Comparison of ENCODE assay signal across 8 cellular contexts in genomic region chr7:140062118-140062527, GRCh38. TPM values are rescaled to one million over a fixed set of nuclear protein-coding genes. Genes with fewer than 3 reads are reported as not detected.
DNase-seq lines count a peak whose midpoint lies in the region; ATAC-seq and TF ChIP-seq lines count a peak whose summit lies in the region.

No MANE protein-coding gene starts in this region.

- WGBS in right lobe of liver (ENCODE audit: insufficient coverage, low coverage, low lambda C conversion rate, missing lambda C conversion rate): 0% methylated on average over 8 of the region's 32 CpGs

- TF ChIP-seq CTCF in brain (conservative IDR thresholded peaks at IDR 0.05): no peak
- no peak for TF ChIP-seq CTCF in right lobe of liver (IDR thresholded peaks at IDR 0.05)

- H3K36me3 ChIP-seq in right lobe of liver: peaks cover 0 to 2% (median 0%) of the 10 kb centered on the region in 4 donors

- H3K4me3 Mint-ChIP-seq in T-cell: peak overlapping the region; percentile 87 to 93 (median 91)
- H3K4me3 Mint-ChIP-seq in brain: peak overlapping the region; percentile 77 to 83 (median 79)

- H3K4me1 ChIP-seq in right lobe of liver: peaks cover 0 to 30% (median 13%) of the 10 kb centered on the region in 4 donors

- DNase-seq in NCI-H2107 treated with DMSO at 0.1 percent for 48 hours (lab: John Stamatoyannopoulos, UW; ENCODE audit: unreplicated experiment): peak; percentile 12
- DNase-seq in NCI-H2107 (lab: John Stamatoyannopoulos, UW): no peak
- peak in 30 of 34 experiments; percentile 23 to 67 (median 54) for DNase-seq in T-cell
- DNase-seq in right lobe of liver: peak in 1 of 3 donors; percentile 52
- DNase-seq in stimulated activated CD8-positive, alpha-beta memory T cell treated with anti-CD3 and anti-CD28 coated beads, Interleukin-4, amount 100 ng/mL, for 24 hours (ENCODE audit: low read depth): peak; percentile 27
- DNase-seq in posterior cingulate gyrus: no peak

- intact Hi-C loops in right lobe of liver (cut with DNase I): loop anchor here in 1 of 2 donors (10.0 kb wide), 1 partner anchor 113 kb away; the partner anchor contains the start of gene KDM7A
- intact Hi-C loops in posterior cingulate gyrus (cut with DNase I): no loop called here

- peak; percentile 26 for ATAC-seq in HG03097 (IDR thresholded peaks at IDR 0.05; ENCODE audit: low FRiP score, unreplicated experiment)
- peak; percentile 34 to 62 (median 38) for ATAC-seq in T-cell (replicated peaks in 1 of 4)
- peak in 3 of 4 donors; percentile 4 to 8 (median 7) for ATAC-seq in right lobe of liver

- POLR2A ChIA-PET in T-cell (lab: Charles Lee): interaction anchor here in 1 of 2 donors (0.6 kb wide), 1 partner anchor 12 kb away, joined by 5 read pairs; no protein-coding TSS in a partner anchor

- peak overlapping the region; percentile 63 to 80 (median 76) for H3K4me3 ChIP-seq in right lobe of liver

- no peaks in the 10 kb centered on the region for H3K27me3 ChIP-seq in right lobe of liver

- H3K4me1 Mint-ChIP-seq in T-cell: peaks cover 47 to 54% (median 53%) of the 10 kb centered on the region in 3 donors
- H3K4me1 Mint-ChIP-seq in brain: peaks cover 17% of the 10 kb centered on the region

- H3K9me3 ChIP-seq in right lobe of liver: no peaks in the 10 kb centered on the region

- TF ChIP-seq POLR2A in right lobe of liver (IDR thresholded peaks at IDR 0.05): no peak

- H3K36me3 Mint-ChIP-seq in T-cell (peaks cover 16% of the 10 kb centered on the region), brain (no peaks in the 10 kb centered on the region)

- H3K27me3 Mint-ChIP-seq in T-cell (no peaks in the 10 kb centered on the region), brain (peaks cover 50% of the 10 kb centered on the region)

- CTCF ChIA-PET in T-cell (lab: Charles Lee): no interaction called here

- H3K27ac Mint-ChIP-seq in T-cell (peak overlapping the region; percentile 91 to 92), brain (no peak overlapping the region)

- H3K9me3 Mint-ChIP-seq in T-cell (peaks cover 7 to 16% (median 11%) of the 10 kb centered on the region in 3 donors), brain (peaks cover 23 to 31% (median 25%) of the 10 kb centered on the region in 5 experiments)

- H3K27ac ChIP-seq in right lobe of liver: peak overlapping the region; percentile 80 to 92 (median 83)

RNA-seq across cellular contexts. Expression of gene PARP12, which starts 0.6 kb away (rescaled TPM):
- total RNA-seq in T-cell (100 to 1,000 TPM; 104 to 129 (median 108) TPM), right lobe of liver (10 to 100 TPM; 15.7 to 33.1 (median 23.3) TPM)
- polyA plus RNA-seq in brain (ENCODE audit: insufficient read depth, low read depth, low replicate concordance): 5.4 TPM

Comparison
In these comparisons a context has a peak if more than half of its experiments do, and no peak if none do; other contexts are left out.
1. DNase-seq: peak in NCI-H2107 treated with DMSO at 0.1 percent for 48 hours (single experiment), T-cell (30 of 34) and stimulated activated CD8-positive, alpha-beta memory T cell treated with anti-CD3 and anti-CD28 coated beads, Interleukin-4, amount 100 ng/mL, for 24 hours (single experiment); none in NCI-H2107 (single experiment) and posterior cingulate gyrus (0 of 10).
2. H3K27ac Mint-ChIP-seq: peak in T-cell (2 of 2); none in brain (0 of 5).
3. Peak in every context shown above with its lines, with median percentiles within 50 percentile points of each other: ATAC-seq.